ENCODE assay signal across 8 cellular contexts in the genomic region with DNA sequence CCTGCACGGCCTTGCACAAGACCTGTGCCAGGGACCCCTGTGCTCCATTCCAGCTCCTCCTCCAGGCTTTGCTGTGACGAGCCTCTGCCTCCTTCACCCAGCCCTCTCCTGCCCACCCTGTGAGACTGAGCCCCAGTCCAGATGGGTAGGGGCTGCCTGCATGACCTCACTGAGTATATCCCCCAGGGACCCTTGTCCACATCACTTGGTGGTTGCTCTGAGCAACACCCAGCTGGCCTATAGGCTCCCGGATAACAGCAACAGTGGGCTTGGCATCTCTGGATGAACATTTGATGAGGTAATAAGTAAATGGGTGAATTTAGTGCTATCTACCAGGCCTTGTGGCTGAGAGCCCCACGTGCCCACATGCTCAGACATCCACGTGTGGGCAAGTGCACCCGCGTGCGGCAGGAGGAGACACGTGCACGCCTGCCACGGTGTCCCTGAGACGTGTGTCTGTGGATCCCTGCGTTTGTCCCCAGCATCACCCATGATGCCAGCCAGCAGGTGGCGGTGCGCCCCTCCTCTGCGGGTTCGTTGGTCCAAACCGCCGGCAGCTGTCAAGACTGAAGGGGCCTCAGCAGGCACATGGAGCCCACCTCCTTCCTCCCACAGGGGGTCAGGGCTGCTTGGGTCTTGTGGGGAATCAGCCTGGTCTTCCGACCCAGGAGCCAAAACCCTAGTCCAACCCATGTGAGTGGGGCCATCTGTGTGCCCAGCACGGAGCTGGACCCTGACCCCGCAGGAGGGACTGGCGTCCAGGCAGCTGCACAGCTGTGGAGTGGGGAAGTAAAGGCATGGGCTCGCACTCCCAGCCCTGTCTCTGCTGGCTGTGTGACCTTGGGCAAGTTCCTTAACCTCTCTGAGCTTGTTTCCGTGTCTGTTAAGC. TPM values are rescaled to one million over a fixed set of nuclear protein-coding genes. Genes with fewer than 3 reads are reported as not detected.
A peak's percentile ranks its signal among the peaks of the same experiment; 100 is the strongest.
DNase-seq lines count a peak whose midpoint lies in the region; ATAC-seq and TF ChIP-seq lines count a peak whose summit lies in the region.

No MANE protein-coding gene starts in this region.

- no peaks in the 10 kb centered on the region for H3K27me3 ChIP-seq in Loucy (ENCODE audit: insufficient read depth, low read length, poor library complexity, severe bottlenecking)
- H3K27me3 ChIP-seq in RWPE2 (ENCODE audit: insufficient read depth, poor library complexity, severe bottlenecking): no peaks in the 10 kb centered on the region
- H3K27me3 ChIP-seq in neutrophil: no peaks in the 10 kb centered on the region
- H3K27me3 ChIP-seq in stomach: no peaks in the 10 kb centered on the region

- no peaks in the 10 kb centered on the region for H3K9me3 ChIP-seq in Loucy (ENCODE audit: insufficient read depth, low read depth, low read length)
- no peaks in the 10 kb centered on the region for H3K9me3 ChIP-seq in RWPE2 (ENCODE audit: severe bottlenecking)
- H3K9me3 ChIP-seq in neutrophil: no peaks in the 10 kb centered on the region
- no peaks in the 10 kb centered on the region for H3K9me3 ChIP-seq in stomach

- H4K20me1 ChIP-seq in Loucy (ENCODE audit: insufficient read depth, low read length, poor library complexity, severe bottlenecking): no peaks in the 10 kb centered on the region

- intact Hi-C loops in stomach (cut with DNase I; ENCODE audit: low total_unique reads): loop anchor here (2.0 kb wide), 1 partner anchor 121 kb away; no protein-coding TSS in a partner anchor

- H3K4me1 ChIP-seq in Loucy (ENCODE audit: insufficient read depth, low read length, poor library complexity, severe bottlenecking) (peaks cover 33% of the 10 kb centered on the region), RWPE2 (ENCODE audit: insufficient read depth, poor library complexity, severe bottlenecking) (peaks cover 18% of the 10 kb centered on the region), neutrophil (ENCODE audit: control insufficient read depth in 1 of 2, insufficient read depth in 1 of 2, low read depth in 1 of 2, low read length in 1 of 2) (peaks cover 51 to 73% of the 10 kb centered on the region in 2 experiments), stomach (peaks cover 10 to 40% (median 26%) of the 10 kb centered on the region in 4 donors)

- peak overlapping the region; percentile 95 for H3K27ac Mint-ChIP-seq in activated T-helper 17 cell treated with anti-CD3 and anti-CD28 coated beads, Interleukin-2, amount 50 U/mL, for 72 hours

- H3F3A ChIP-seq in Loucy (ENCODE audit: low read depth): no peaks in the 10 kb centered on the region

- TF ChIP-seq EP300 in stomach (IDR thresholded peaks at IDR 0.05): no peak

- H3K9me2 ChIP-seq in Loucy (replicated peaks; ENCODE audit: low read depth, low read length): no peaks in the 10 kb centered on the region

- peak overlapping the region; percentile 10 for H3K4me3 ChIP-seq in Loucy (ENCODE audit: low read length, poor library complexity, severe bottlenecking)
- H3K4me3 ChIP-seq in RWPE2 (ENCODE audit: severe bottlenecking): no peak overlapping the region
- H3K4me3 ChIP-seq in fibroblast of the aortic adventitia (ENCODE audit: low read depth, low read length): no peak overlapping the region
- peak overlapping the region; percentile 58 for H3K4me3 ChIP-seq in neutrophil (ENCODE audit: low read depth in 1 of 2, low read length in 1 of 2)
- no peak overlapping the region for H3K4me3 ChIP-seq in stomach

- 16 to 38% (median 18%) methylated on average over 6 to 25 of the region's 25 CpGs for WGBS in stomach, 5 donors

- ATAC-seq in RWPE2 (ENCODE audit: low read depth) (0 out of 3 replicates have a peak, but pooled peaks have one; percentile 9), HG02852 (IDR thresholded peaks at IDR 0.05; ENCODE audit: unreplicated experiment) (no peak)
- peak; percentile 36 for ATAC-seq in activated T-helper 17 cell treated with anti-CD3 and anti-CD28 coated beads, Interleukin-2, amount 50 U/mL, for 72 hours (replicated peaks)

- peaks cover 37% of the 10 kb centered on the region for H3K36me3 Mint-ChIP-seq in activated T-helper 17 cell treated with anti-CD3 and anti-CD28 coated beads, Interleukin-2, amount 50 U/mL, for 72 hours (ENCODE audit: low read depth)

- peaks cover 24% of the 10 kb centered on the region for H3K4me1 Mint-ChIP-seq in activated T-helper 17 cell treated with anti-CD3 and anti-CD28 coated beads, Interleukin-2, amount 50 U/mL, for 72 hours

- H3K27me3 Mint-ChIP-seq in activated T-helper 17 cell treated with anti-CD3 and anti-CD28 coated beads, Interleukin-2, amount 50 U/mL, for 72 hours: no peaks in the 10 kb centered on the region

- no peak for TF ChIP-seq POLR2A in stomach (IDR thresholded peaks at IDR 0.05)

- H3K36me3 ChIP-seq in Loucy (ENCODE audit: insufficient read depth, low read length) (no peaks in the 10 kb centered on the region), RWPE2 (ENCODE audit: low read depth) (no peaks in the 10 kb centered on the region), neutrophil (no peaks in the 10 kb centered on the region), stomach (no peaks in the 10 kb centered on the region)

- H3K79me2 ChIP-seq in Loucy (ENCODE audit: insufficient read depth, low read length): no peaks in the 10 kb centered on the region

- peak overlapping the region; percentile 76 for H2AFZ ChIP-seq in Loucy (ENCODE audit: low read length)

- H3K4me2 ChIP-seq in Loucy (ENCODE audit: low read depth, low read length, poor library complexity, severe bottlenecking): peak overlapping the region; percentile 61

- DNase-seq in RWPE2 (ENCODE audit: low spot score) (no peak), fibroblast of the aortic adventitia (ENCODE audit: low read depth) (peak; percentile 66), stomach (peak; percentile 93)

- H3K9ac ChIP-seq in Loucy (ENCODE audit: low read depth, low read length, poor library complexity, severe bottlenecking): peak overlapping the region; percentile 45

- peaks cover 4% of the 10 kb centered on the region for H3K9me3 Mint-ChIP-seq in activated T-helper 17 cell treated with anti-CD3 and anti-CD28 coated beads, Interleukin-2, amount 50 U/mL, for 72 hours

- peak overlapping the region; percentile 85 for H3K4me3 Mint-ChIP-seq in activated T-helper 17 cell treated with anti-CD3 and anti-CD28 coated beads, Interleukin-2, amount 50 U/mL, for 72 hours

- TF ChIP-seq CTCF in GM12873 (IDR thresholded peaks at IDR 0.05; ENCODE audit: insufficient read depth, low read depth, low read length, missing control alignments): peak; percentile 92
- peak; percentile 89 for TF ChIP-seq CTCF in Loucy (conservative IDR thresholded peaks at IDR 0.05; ENCODE audit: low read length)
- peak; percentile 94 for TF ChIP-seq CTCF in RWPE2 (IDR thresholded peaks at IDR 0.05; ENCODE audit: poor library complexity, severe bottlenecking)
- peak; percentile 87 for TF ChIP-seq CTCF in fibroblast of the aortic adventitia (IDR thresholded peaks at IDR 0.05; ENCODE audit: insufficient read depth, low read length)
- peak; percentile 90 for TF ChIP-seq CTCF in neutrophil (IDR thresholded peaks at IDR 0.05)
- peak in 6 of 7 experiments; percentile 63 to 96 (median 84) for TF ChIP-seq CTCF in stomach (IDR thresholded peaks at IDR 0.05)

- H3K27ac ChIP-seq in RWPE2 (ENCODE audit: poor library complexity, severe bottlenecking) (no peak overlapping the region), neutrophil (peak overlapping the region; percentile 94), stomach (peak overlapping the region in 3 of 5 donors; percentile 35 to 86 (median 80))

RNA-seq across cellular contexts. Expression of a gene that starts 45.9 kb away (rescaled TPM):
- total RNA-seq in activated T-helper 17 cell treated with anti-CD3 and anti-CD28 coated beads, Interleukin-2, amount 50 U/mL, for 72 hours: 1 to 10 TPM; 5.3 to 8.3 TPM
- not detected in 2 replicates for total RNA-seq in fibroblast of the aortic adventitia (ENCODE audit: low replicate concordance)
- 10 to 100 TPM in 2 of 5 donors, 1 to 10 TPM in 3; 2.6 to 34.5 (median 7.3) TPM for total RNA-seq in stomach
- 1 to 10 TPM; 2.7 to 3.5 (median 3.1) TPM for polyA plus RNA-seq in stomach

Comparison
In these comparisons a context has a peak if more than half of its experiments do, and no peak if none do; other contexts are left out.
1. H3K4me3 ChIP-seq: peak in Loucy (single experiment) and neutrophil (2 of 2); none in RWPE2 (single experiment), fibroblast of the aortic adventitia (single experiment) and stomach (0 of 4).
2. Peak in every context shown above with its lines, with median percentiles within 50 percentile points of each other: CTCF ChIP-seq.